Comparison of ENCODE assay signal across 1 cellular context in the genomic region with DNA sequence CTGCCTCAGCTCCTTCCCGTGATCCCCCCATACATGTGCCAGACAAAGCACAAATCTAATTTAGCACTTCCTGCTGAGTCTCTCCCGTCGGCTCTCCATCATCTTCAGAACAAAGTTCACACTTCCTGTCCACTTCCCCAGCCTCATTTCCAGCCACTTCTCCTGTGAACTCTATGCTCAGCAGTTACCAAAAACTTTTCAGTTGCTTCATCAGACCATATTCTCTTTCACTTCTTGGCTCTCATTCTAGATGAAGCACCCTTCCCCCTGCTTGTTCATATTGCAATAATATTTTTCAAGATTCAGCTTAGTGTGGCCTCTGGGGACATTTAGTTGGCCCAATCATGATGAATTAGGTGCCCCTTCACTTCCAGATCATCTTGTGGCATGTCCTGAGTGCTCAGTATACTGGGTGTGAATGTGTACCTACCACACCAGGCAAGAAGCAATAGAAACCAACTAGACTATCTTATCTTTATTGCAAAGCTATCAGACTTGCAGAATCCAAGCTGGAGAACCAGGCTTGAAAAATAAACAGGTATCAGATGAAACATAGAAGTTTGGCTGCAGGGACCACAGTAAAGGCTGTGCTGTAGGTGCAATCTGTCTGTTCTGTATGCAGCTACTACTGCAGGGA.
TF ChIP-seq lines count a peak whose summit lies in the region.

No MANE protein-coding gene starts in this region.

TF ChIP-seq in GM23338, 12 proteins besides CTCF, POLR2A, EP300 and RAD21 (continued from another document):
- TF ChIP-seq, protein P1, sequence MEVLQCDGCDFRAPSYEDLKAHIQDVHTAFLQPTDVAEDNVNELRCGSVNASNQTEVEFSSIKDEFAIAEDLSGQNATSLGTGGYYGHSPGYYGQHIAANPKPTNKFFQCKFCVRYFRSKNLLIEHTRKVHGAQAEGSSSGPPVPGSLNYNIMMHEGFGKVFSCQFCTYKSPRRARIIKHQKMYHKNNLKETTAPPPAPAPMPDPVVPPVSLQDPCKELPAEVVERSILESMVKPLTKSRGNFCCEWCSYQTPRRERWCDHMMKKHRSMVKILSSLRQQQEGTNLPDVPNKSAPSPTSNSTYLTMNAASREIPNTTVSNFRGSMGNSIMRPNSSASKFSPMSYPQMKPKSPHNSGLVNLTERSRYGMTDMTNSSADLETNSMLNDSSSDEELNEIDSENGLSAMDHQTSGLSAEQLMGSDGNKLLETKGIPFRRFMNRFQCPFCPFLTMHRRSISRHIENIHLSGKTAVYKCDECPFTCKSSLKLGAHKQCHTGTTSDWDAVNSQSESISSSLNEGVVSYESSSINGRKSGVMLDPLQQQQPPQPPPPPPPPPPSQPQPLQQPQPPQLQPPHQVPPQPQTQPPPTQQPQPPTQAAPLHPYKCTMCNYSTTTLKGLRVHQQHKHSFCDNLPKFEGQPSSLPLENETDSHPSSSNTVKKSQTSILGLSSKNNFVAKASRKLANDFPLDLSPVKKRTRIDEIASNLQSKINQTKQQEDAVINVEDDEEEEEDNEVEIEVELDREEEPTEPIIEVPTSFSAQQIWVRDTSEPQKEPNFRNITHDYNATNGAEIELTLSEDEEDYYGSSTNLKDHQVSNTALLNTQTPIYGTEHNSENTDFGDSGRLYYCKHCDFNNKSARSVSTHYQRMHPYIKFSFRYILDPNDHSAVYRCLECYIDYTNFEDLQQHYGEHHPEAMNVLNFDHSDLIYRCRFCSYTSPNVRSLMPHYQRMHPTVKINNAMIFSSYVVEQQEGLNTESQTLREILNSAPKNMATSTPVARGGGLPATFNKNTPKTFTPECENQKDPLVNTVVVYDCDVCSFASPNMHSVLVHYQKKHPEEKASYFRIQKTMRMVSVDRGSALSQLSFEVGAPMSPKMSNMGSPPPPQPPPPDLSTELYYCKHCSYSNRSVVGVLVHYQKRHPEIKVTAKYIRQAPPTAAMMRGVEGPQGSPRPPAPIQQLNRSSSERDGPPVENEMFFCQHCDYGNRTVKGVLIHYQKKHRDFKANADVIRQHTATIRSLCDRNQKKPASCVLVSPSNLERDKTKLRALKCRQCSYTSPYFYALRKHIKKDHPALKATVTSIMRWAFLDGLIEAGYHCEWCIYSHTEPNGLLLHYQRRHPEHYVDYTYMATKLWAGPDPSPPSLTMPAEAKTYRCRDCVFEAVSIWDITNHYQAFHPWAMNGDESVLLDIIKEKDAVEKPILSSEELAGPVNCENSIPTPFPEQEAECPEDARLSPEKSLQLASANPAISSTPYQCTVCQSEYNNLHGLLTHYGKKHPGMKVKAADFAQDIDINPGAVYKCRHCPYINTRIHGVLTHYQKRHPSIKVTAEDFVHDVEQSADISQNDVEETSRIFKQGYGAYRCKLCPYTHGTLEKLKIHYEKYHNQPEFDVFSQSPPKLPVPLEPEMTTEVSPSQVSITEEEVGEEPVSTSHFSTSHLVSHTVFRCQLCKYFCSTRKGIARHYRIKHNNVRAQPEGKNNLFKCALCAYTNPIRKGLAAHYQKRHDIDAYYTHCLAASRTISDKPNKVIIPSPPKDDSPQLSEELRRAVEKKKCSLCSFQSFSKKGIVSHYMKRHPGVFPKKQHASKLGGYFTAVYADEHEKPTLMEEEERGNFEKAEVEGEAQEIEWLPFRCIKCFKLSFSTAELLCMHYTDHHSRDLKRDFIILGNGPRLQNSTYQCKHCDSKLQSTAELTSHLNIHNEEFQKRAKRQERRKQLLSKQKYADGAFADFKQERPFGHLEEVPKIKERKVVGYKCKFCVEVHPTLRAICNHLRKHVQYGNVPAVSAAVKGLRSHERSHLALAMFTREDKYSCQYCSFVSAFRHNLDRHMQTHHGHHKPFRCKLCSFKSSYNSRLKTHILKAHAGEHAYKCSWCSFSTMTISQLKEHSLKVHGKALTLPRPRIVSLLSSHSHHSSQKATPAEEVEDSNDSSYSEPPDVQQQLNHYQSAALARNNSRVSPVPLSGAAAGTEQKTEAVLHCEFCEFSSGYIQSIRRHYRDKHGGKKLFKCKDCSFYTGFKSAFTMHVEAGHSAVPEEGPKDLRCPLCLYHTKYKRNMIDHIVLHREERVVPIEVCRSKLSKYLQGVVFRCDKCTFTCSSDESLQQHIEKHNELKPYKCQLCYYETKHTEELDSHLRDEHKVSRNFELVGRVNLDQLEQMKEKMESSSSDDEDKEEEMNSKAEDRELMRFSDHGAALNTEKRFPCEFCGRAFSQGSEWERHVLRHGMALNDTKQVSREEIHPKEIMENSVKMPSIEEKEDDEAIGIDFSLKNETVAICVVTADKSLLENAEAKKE (CRISPR knock-in tag; IDR thresholded peaks at IDR 0.05) = no peak
- TF ChIP-seq POLR2AphosphoS5 (IDR thresholded peaks at IDR 0.05; ENCODE audit: low read depth) = no peak
- TF ChIP-seq REST (IDR thresholded peaks at IDR 0.05; ENCODE audit: unreplicated experiment) = no peak
- no peak for TF ChIP-seq NANOG (IDR thresholded peaks at IDR 0.05; ENCODE audit: borderline replicate concordance)
- TF ChIP-seq ZNF331 (CRISPR knock-in tag; IDR thresholded peaks at IDR 0.05; ENCODE audit: low read depth) = no peak
- TF ChIP-seq STAT1 (IDR thresholded peaks at IDR 0.05; ENCODE audit: unreplicated experiment) = no peak
- no peak for TF ChIP-seq EZH2phosphoT487 (IDR thresholded peaks at IDR 0.05; ENCODE audit: unreplicated experiment)
